37 cellular contexts compared by ENCODE assay signal in genomic region chr7:154741131-154741530, GRCh38.
DNase-seq lines count a peak whose midpoint lies in the region; ATAC-seq, FAIRE-seq and TF ChIP-seq lines count a peak whose summit lies in the region.
"Had no signal": no experiment of that assay in that cellular context is flagged by ENCODE, and none has a peak within 500 bp of the region (broad histone marks: within the 10 kb centered on the region; RNA-seq: fewer than 3 reads in every experiment).

No MANE protein-coding gene starts in this region.

- no peak overlapping the region for H2BK120ac ChIP-seq in H1 (replicated peaks; ENCODE audit: low read depth, low read length)
- no peak overlapping the region for H2BK120ac ChIP-seq in neuronal stem cell (ENCODE audit: low read depth, low read length)

- H3K23ac ChIP-seq in H1 (ENCODE audit: insufficient read length) = no peak overlapping the region
- no peak overlapping the region for H3K23ac ChIP-seq in neuronal stem cell (ENCODE audit: low read depth, low read length, poor library complexity)

- dilution Hi-C loops in mammary epithelial cell (cut with HindIII; ENCODE audit: low sequenced_read_pairs) = no loop called here

- no peak overlapping the region for H3K56ac ChIP-seq in H1 (replicated peaks; ENCODE audit: insufficient read length, low read depth, low read length)

- H4K5ac ChIP-seq in H1 (ENCODE audit: insufficient read length, low read depth, low read length) = no peak overlapping the region

- H3K4me3 ChIP-seq in right atrium auricular region (no peak overlapping the region), H1 (ENCODE audit: extremely low read depth in 1 of 4, insufficient read depth in 2 of 4, low read depth in 3 of 4, low read length in 4 of 4) (no peak overlapping the region), neuronal stem cell (ENCODE audit: low read length in 2 of 2) (no peak overlapping the region), mammary epithelial cell (replicated peaks in 1 of 3; ENCODE audit: insufficient read depth in 1 of 3, low read depth in 2 of 3, low read length in 3 of 3) (no peak overlapping the region)
- H3K4me3 ChIP-seq: A549; BLaER1; BLaER1 treated with 17β-estradiol and CSF1 and Interleukin-3, amounts not matched to agents 10 nM and 100 nM had no signal

- no peaks in the 10 kb centered on the region; the same call in 1 of the 2 replicates for H3K79me1 ChIP-seq in H1 (ENCODE audit: low read depth, low read length)
- H3K79me1 ChIP-seq in neuronal stem cell (ENCODE audit: low read depth, low read length) = no peaks in the 10 kb centered on the region

- H4K91ac ChIP-seq in H1 (replicated peaks; ENCODE audit: insufficient read length, low read length) (no peak overlapping the region), neuronal stem cell (ENCODE audit: low read depth, low read length, poor library complexity) (no peak overlapping the region)

- no peaks in the 10 kb centered on the region for H3K9me3 Mint-ChIP-seq in activated T-helper 17 cell treated with anti-CD3 and anti-CD28 coated beads, Interleukin-2, amount 50 U/mL, for 72 hours
- H3K9me3 Mint-ChIP-seq: CD4-positive, alpha-beta T cell; CD4-positive, CD25-positive, alpha-beta regulatory T cell; CD8-positive, alpha-beta memory T cell; CD8-positive, alpha-beta T cell had no signal

- no peak for TF ChIP-seq EP300 in H1 (IDR thresholded peaks at IDR 0.05; ENCODE audit: borderline replicate concordance in 1 of 2, low read depth in 2 of 2, low read length in 2 of 2)

- H4K8ac ChIP-seq in H1 (ENCODE audit: extremely low read depth, insufficient read depth, low read length) (no peak overlapping the region), neuronal stem cell (ENCODE audit: low read depth, low read length) (no peak overlapping the region)

- no peaks in the 10 kb centered on the region for H4K20me1 ChIP-seq in H1 (replicated peaks in 1 of 2; ENCODE audit: control insufficient read depth in 1 of 2, insufficient read depth in 2 of 2, low read length in 2 of 2)
- no peaks in the 10 kb centered on the region for H4K20me1 ChIP-seq in mammary epithelial cell (ENCODE audit: insufficient read depth, low read length)
- H4K20me1 ChIP-seq: BLaER1; BLaER1 treated with 17β-estradiol and CSF1 and Interleukin-3, amounts not matched to agents 10 nM and 100 nM had no signal

- TF ChIP-seq CTCF in right atrium auricular region (IDR thresholded peaks at IDR 0.05) (no peak), H1 (IDR thresholded peaks at IDR 0.05; ENCODE audit: control extremely low read depth in 1 of 3, insufficient read depth in 1 of 3, low read depth in 1 of 3, low read length in 3 of 3) (no peak), mammary epithelial cell (conservative IDR thresholded peaks at IDR 0.05 in 1 of 2, IDR thresholded peaks at IDR 0.05 in 1 of 2; ENCODE audit: extremely low read depth in 1 of 2, insufficient read depth in 1 of 2, low read depth in 1 of 2, low read length in 2 of 2) (no peak)

- no peaks in the 10 kb centered on the region for H3K9me3 ChIP-seq in right atrium auricular region
- no peaks in the 10 kb centered on the region for H3K9me3 ChIP-seq in H1 (ENCODE audit: insufficient read depth in 2 of 2, low read depth in 1 of 2, low read length in 1 of 2)
- no peaks in the 10 kb centered on the region for H3K9me3 ChIP-seq in neuronal stem cell (replicated peaks in 1 of 2; ENCODE audit: control insufficient read depth in 2 of 2, insufficient read depth in 1 of 2, low read depth in 1 of 2, low read length in 2 of 2)
- H3K9me3 ChIP-seq in mammary epithelial cell (replicated peaks; ENCODE audit: insufficient read depth, low read length) = peaks cover 11% of the 10 kb centered on the region
- H3K9me3 ChIP-seq: A549; BLaER1; BLaER1 treated with 17β-estradiol and CSF1 and Interleukin-3, amounts not matched to agents 10 nM and 100 nM; Caco-2 had no signal

- no peak for ATAC-seq in activated T-helper 17 cell treated with anti-CD3 and anti-CD28 coated beads, Interleukin-2, amount 50 U/mL, for 72 hours (replicated peaks)
- ATAC-seq: A549; CD8-positive, alpha-beta T cell had no signal

- H3K23me2 ChIP-seq in H1 (ENCODE audit: low read depth, low read length) = no peaks in the 10 kb centered on the region

- no peak overlapping the region for H3K4me2 ChIP-seq in H1 (ENCODE audit: insufficient read depth in 1 of 2, low read depth in 2 of 2, low read length in 2 of 2)
- H3K4me2 ChIP-seq in neuronal stem cell (ENCODE audit: insufficient read depth, low read length, poor library complexity, severe bottlenecking) = no peak overlapping the region
- no peak overlapping the region for H3K4me2 ChIP-seq in mammary epithelial cell (ENCODE audit: insufficient read depth, low read depth, low read length)
- H3K4me2 ChIP-seq: A549; BLaER1; BLaER1 treated with 17β-estradiol and CSF1 and Interleukin-3, amounts not matched to agents 10 nM and 100 nM had no signal

- no peak for TF ChIP-seq RAD21 in H1 (IDR thresholded peaks at IDR 0.05 in 1 of 2, conservative IDR thresholded peaks at IDR 0.05 in 1 of 2; ENCODE audit: low read depth in 2 of 2, low read length in 2 of 2)

- H2BK20ac ChIP-seq in H1 (ENCODE audit: low read length) = no peak overlapping the region

- WGBS in H1 (ENCODE audit: extremely low coverage in 1 of 2, insufficient coverage in 1 of 2, insufficient read length in 1 of 2, insufficient replicate concordance in 2 of 2, low coverage in 1 of 2, low lambda C conversion rate in 2 of 2, missing lambda C conversion rate in 1 of 2), 2 experiments = 90% methylated on average over 6 of the region's 6 CpGs; no CpG with 5 or more reads in 1 of the 2 experiments
- no CpG with 5 or more reads among the region's 6 CpGs for WGBS in neuronal stem cell (ENCODE audit: extremely low coverage in 2 of 2, insufficient read length in 2 of 2, insufficient replicate concordance in 1 of 2), 2 donors
- 46% methylated on average over 6 of the region's 6 CpGs for WGBS in mammary epithelial cell (ENCODE audit: low coverage, missing lambda C conversion rate)

- H3K9ac ChIP-seq in H1 (replicated peaks in 1 of 4; ENCODE audit: extremely low read depth in 1 of 4, low read depth in 3 of 4, low read length in 3 of 4) (no peak overlapping the region), neuronal stem cell (ENCODE audit: low read depth, low read length, poor library complexity) (no peak overlapping the region), mammary epithelial cell (ENCODE audit: insufficient read depth, low read length) (no peak overlapping the region)
- H3K9ac ChIP-seq: BLaER1; BLaER1 treated with 17β-estradiol and CSF1 and Interleukin-3, amounts not matched to agents 10 nM and 100 nM had no signal

- H3K18ac ChIP-seq in H1 (ENCODE audit: extremely low read depth, low read length) (no peak overlapping the region), neuronal stem cell (ENCODE audit: low read length) (peak overlapping the region; percentile 76)

- no peaks in the 10 kb centered on the region for H3K36me3 ChIP-seq in right atrium auricular region
- H3K36me3 ChIP-seq in H1 (ENCODE audit: control insufficient read depth in 2 of 4, insufficient read depth in 4 of 4, low read length in 3 of 4) = no peaks in the 10 kb centered on the region
- no peaks in the 10 kb centered on the region for H3K36me3 ChIP-seq in neuronal stem cell (replicated peaks in 1 of 2; ENCODE audit: control insufficient read depth in 2 of 2, insufficient read depth in 2 of 2, low read length in 2 of 2)
- no peaks in the 10 kb centered on the region for H3K36me3 ChIP-seq in mammary epithelial cell (ENCODE audit: insufficient read depth, low read length)
- H3K36me3 ChIP-seq: BE2C; BLaER1; BLaER1 treated with 17β-estradiol and CSF1 and Interleukin-3, amounts not matched to agents 10 nM and 100 nM had no signal

- H3K27ac Mint-ChIP-seq in activated T-helper 17 cell treated with anti-CD3 and anti-CD28 coated beads, Interleukin-2, amount 50 U/mL, for 72 hours = no peak overlapping the region
- H3K27ac Mint-ChIP-seq: B cell; CD14-positive monocyte; CD4-positive, alpha-beta memory T cell; CD4-positive, alpha-beta T cell; CD4-positive, CD25-positive, alpha-beta regulatory T cell; CD8-positive, alpha-beta memory T cell; CD8-positive, alpha-beta T cell had no signal

- H2AFZ ChIP-seq in H1 (ENCODE audit: low read length) (no peak overlapping the region), neuronal stem cell (ENCODE audit: low read length) (no peak overlapping the region), mammary epithelial cell (ENCODE audit: low read depth, low read length) (no peak overlapping the region)

- H2AK5ac ChIP-seq in H1 (ENCODE audit: low read depth, low read length) (no peak overlapping the region), neuronal stem cell (ENCODE audit: low read depth, low read length) (peak overlapping the region; percentile 61)

- H3K4me1 Mint-ChIP-seq in activated T-helper 17 cell treated with anti-CD3 and anti-CD28 coated beads, Interleukin-2, amount 50 U/mL, for 72 hours = no peaks in the 10 kb centered on the region
- H3K4me1 Mint-ChIP-seq: B cell; CD14-positive monocyte; CD4-positive, alpha-beta memory T cell; CD4-positive, CD25-positive, alpha-beta regulatory T cell; CD8-positive, alpha-beta memory T cell had no signal

- peak; percentile 71 for DNase-seq in cardiac septum (ENCODE audit: low spot score)
- DNase-seq in right atrium auricular region (ENCODE audit: low spot score) = no peak
- DNase-seq in H1 (ENCODE audit: low read depth in 1 of 2, low spot score in 2 of 2) = no peak
- peak; percentile 26 for DNase-seq in islet precursor cell
- no peak for DNase-seq in neuronal stem cell (ENCODE audit: low spot score)
- DNase-seq in mammary epithelial cell = no peak
- DNase-seq in COLO668 (lab: John Stamatoyannopoulos, UW; ENCODE audit: unreplicated experiment) = no peak
- DNase-seq: 8988T; ACHN; AML-193; BE2C; C1 segment of cervical spinal cord; Caco-2; Calu3; CD4-positive, alpha-beta memory T cell; CD4-positive, alpha-beta T cell; CD4-positive, CD25-positive, alpha-beta regulatory T cell; CD8-positive, alpha-beta memory T cell; CD8-positive, alpha-beta T cell; COR-L47; DMS 273 treated with DMSO at 0.1 percent for 48 hours; DMS153; DMS53; DMS79; DMS79 treated with DMSO at 0.1 percent for 48 hours; DND-41; EL had no signal

- H2BK15ac ChIP-seq in H1 (ENCODE audit: low read length) (0 out of 2 replicates have a peak overlapping the region, but pooled peaks have one; percentile 33), neuronal stem cell (ENCODE audit: low read length) (peak overlapping the region; percentile 17)

- H3K27me3 Mint-ChIP-seq in activated T-helper 17 cell treated with anti-CD3 and anti-CD28 coated beads, Interleukin-2, amount 50 U/mL, for 72 hours = peaks cover 14% of the 10 kb centered on the region
- H3K27me3 Mint-ChIP-seq: CD4-positive, CD25-positive, alpha-beta regulatory T cell had no signal

- POLR2A ChIA-PET in H1 (lab: Charles Lee; ENCODE audit: partially characterized antibody) = no interaction called here

- H3K36me3 Mint-ChIP-seq in activated T-helper 17 cell treated with anti-CD3 and anti-CD28 coated beads, Interleukin-2, amount 50 U/mL, for 72 hours (ENCODE audit: low read depth) = no peaks in the 10 kb centered on the region
- H3K36me3 Mint-ChIP-seq: CD14-positive monocyte; CD4-positive, alpha-beta memory T cell; CD4-positive, CD25-positive, alpha-beta regulatory T cell; CD8-positive, alpha-beta memory T cell; CD8-positive, alpha-beta T cell had no signal

- H3K79me2 ChIP-seq in H1 (ENCODE audit: control insufficient read depth in 1 of 2, insufficient read depth in 2 of 2, low read length in 2 of 2) (no peaks in the 10 kb centered on the region), mammary epithelial cell (ENCODE audit: insufficient read depth, low read length) (no peaks in the 10 kb centered on the region)

- no peak for TF ChIP-seq POLR2A in H1 (IDR thresholded peaks at IDR 0.05; ENCODE audit: control extremely low read depth in 1 of 2, low read depth in 2 of 2, low read length in 2 of 2)

- H3K14ac ChIP-seq in H1 (ENCODE audit: insufficient read length) (no peak overlapping the region), neuronal stem cell (ENCODE audit: low read length) (no peak overlapping the region)

- H2BK5ac ChIP-seq in H1 (ENCODE audit: low read depth, low read length) (no peak overlapping the region), neuronal stem cell (ENCODE audit: low read length) (peak overlapping the region; percentile 2)

- H3K4me1 ChIP-seq in right atrium auricular region (no peaks in the 10 kb centered on the region), H1 (replicated peaks in 1 of 4; ENCODE audit: control insufficient read depth in 3 of 4, insufficient read depth in 4 of 4, low read length in 3 of 4) (peaks cover 0 to 5% (median 3%) of the 10 kb centered on the region in 4 experiments; a peak in 3 of 7 replicates), neuronal stem cell (ENCODE audit: control insufficient read depth in 2 of 2, insufficient read depth in 1 of 2, low read depth in 1 of 2, low read length in 2 of 2) (peaks cover 0 to 13% of the 10 kb centered on the region in 2 donors), mammary epithelial cell (ENCODE audit: insufficient read depth, low read length) (no peaks in the 10 kb centered on the region)
- H3K4me1 ChIP-seq: A549; BLaER1; BLaER1 treated with 17β-estradiol and CSF1 and Interleukin-3, amounts not matched to agents 10 nM and 100 nM; Caco-2 had no signal

- H3K27ac ChIP-seq in right atrium auricular region (no peak overlapping the region), H1 (ENCODE audit: low read depth, low read length) (no peak overlapping the region), neuronal stem cell (replicated peaks; ENCODE audit: low read length) (no peak overlapping the region), mammary epithelial cell (ENCODE audit: insufficient read depth, low read depth, low read length) (no peak overlapping the region)
- H3K27ac ChIP-seq: 22Rv1; A549; BLaER1; BLaER1 treated with 17β-estradiol and CSF1 and Interleukin-3, amounts not matched to agents 10 nM and 100 nM; C4-2B had no signal

- intact Hi-C loops in cardiac septum (cut with DNase I) = no loop called here
- intact Hi-C loops in mammary epithelial cell (cut with micrococcal nuclease) = no loop called here

- H3K4ac ChIP-seq in H1 (replicated peaks; ENCODE audit: insufficient read length, low read depth, low read length) (no peak overlapping the region), neuronal stem cell (ENCODE audit: low read length) (no peak overlapping the region)

- H2BK12ac ChIP-seq in H1 (ENCODE audit: low read depth, low read length) (no peak overlapping the region), neuronal stem cell (ENCODE audit: low read length) (no peak overlapping the region)

- no peaks in the 10 kb centered on the region for H3K27me3 ChIP-seq in right atrium auricular region
- H3K27me3 ChIP-seq in H1 (replicated peaks in 1 of 4; ENCODE audit: control insufficient read depth in 3 of 4, extremely low read depth in 1 of 4, insufficient read depth in 3 of 4, low read length in 3 of 4) = no peaks in the 10 kb centered on the region
- peaks cover 0 to 5% (median 0%) of the 10 kb centered on the region in 3 experiments for H3K27me3 ChIP-seq in neuronal stem cell (ENCODE audit: control insufficient read depth in 3 of 3, insufficient read depth in 3 of 3, low read depth in 1 of 3, low read length in 3 of 3)
- H3K27me3 ChIP-seq in mammary epithelial cell (ENCODE audit: insufficient read depth, low read length) = no peaks in the 10 kb centered on the region
- H3K27me3 ChIP-seq: BE2C; BLaER1; BLaER1 treated with 17β-estradiol and CSF1 and Interleukin-3, amounts not matched to agents 10 nM and 100 nM had no signal

- H3K4me3 Mint-ChIP-seq in activated T-helper 17 cell treated with anti-CD3 and anti-CD28 coated beads, Interleukin-2, amount 50 U/mL, for 72 hours = no peak overlapping the region
- H3K4me3 Mint-ChIP-seq: B cell; CD14-positive monocyte; CD4-positive, alpha-beta memory T cell; CD4-positive, alpha-beta T cell; CD4-positive, CD25-positive, alpha-beta regulatory T cell; CD8-positive, alpha-beta memory T cell; CD8-positive, alpha-beta T cell had no signal

- FAIRE-seq in H1 (lab: Jason Lieb, UNC) = no peak
- FAIRE-seq: A204.1, A549, D721Med had no signal

- no TSS peak for BruUV-seq in mammary epithelial cell (replicated peaks; lab: Mats Ljungman, UMichigan)

- in situ Hi-C loops in mammary epithelial cell (cut with MboI; ENCODE audit: low sequenced_read_pairs in 2 of 2) = no loop called here

- CTCF ChIA-PET in H1 (lab: Charles Lee; ENCODE audit: partially characterized antibody) = interaction anchor here (0.6 to 3.9 kb wide), 8 partner anchors 18 to 295 kb away, joined by 3 to 36 read pairs (median 4); no protein-coding TSS in a partner anchor
- CTCF ChIA-PET in mammary epithelial cell (lab: Charles Lee; ENCODE audit: low non-redundant PET) = no interaction called here

Comparison
In these comparisons a context has a peak if more than half of its experiments do, and no peak if none do; other contexts are left out.
1. DNase-seq: peak in cardiac septum (single experiment) and islet precursor cell (single experiment); none in right atrium auricular region (single experiment), H1 (0 of 2), neuronal stem cell (single experiment), mammary epithelial cell (single experiment) and COLO668 (single experiment).